Comparison of ENCODE assay signal across 9 cellular contexts in the genomic region with DNA sequence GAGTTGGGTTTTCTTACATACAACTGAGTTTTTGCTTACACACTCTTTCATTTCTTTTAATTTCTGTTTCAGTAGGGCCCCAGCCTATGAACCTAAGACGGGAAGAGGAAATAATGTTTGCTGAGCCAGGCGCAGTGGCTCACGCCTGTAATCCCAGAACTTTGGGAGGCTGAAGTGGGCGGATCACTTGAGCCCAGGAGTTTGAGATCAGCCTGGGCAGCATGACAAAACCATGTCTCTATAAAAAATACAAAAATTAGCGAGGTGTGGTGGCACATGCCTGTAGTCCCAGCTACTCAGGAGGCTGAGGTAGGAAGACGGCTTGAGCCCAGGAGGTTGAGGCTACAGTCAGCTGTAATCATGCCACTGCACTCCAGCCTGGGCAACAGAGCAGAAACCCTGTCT. TPM values are rescaled to one million over a fixed set of nuclear protein-coding genes. Genes with fewer than 3 reads are reported as not detected.
DNase-seq lines count a peak whose midpoint lies in the region; ATAC-seq and TF ChIP-seq lines count a peak whose summit lies in the region.
"Not testable (repeated sequence)": the region's sequence is repeated elsewhere in the genome, so short reads cannot be mapped to it uniquely, and the experiment has no call there.
"Had no signal": no experiment of that assay in that cellular context is flagged by ENCODE, and none has a peak within 500 bp of the region (broad histone marks: within the 10 kb centered on the region; RNA-seq: fewer than 3 reads in every experiment).

No MANE protein-coding gene starts in this region.

- not testable (repeated sequence) for H2AFZ ChIP-seq in MM.1S (ENCODE audit: low read length)

- ATAC-seq in GM21360 (IDR thresholded peaks at IDR 0.05; ENCODE audit: unreplicated experiment), result peak; percentile 33
- ATAC-seq in HG02973 (IDR thresholded peaks at IDR 0.05; ENCODE audit: unreplicated experiment), result peak; percentile 33
- peak; percentile 6 for ATAC-seq in stimulated activated naive CD8-positive, alpha-beta T cell treated with anti-CD3 and anti-CD28 coated beads, Interleukin-15, amount 100 ng/mL, for 72 hours

- TF ChIP-seq CTCF in MM.1S (IDR thresholded peaks at IDR 0.05; ENCODE audit: low read length); fibroblast of villous mesenchyme (IDR thresholded peaks at IDR 0.05; ENCODE audit: insufficient read depth, low read depth, low read length): not testable (repeated sequence)

- H3K27me3 ChIP-seq in MM.1S (replicated peaks; ENCODE audit: insufficient read depth, low read length), result not testable (repeated sequence)

- peak overlapping the region; percentile 84 for H3K27ac ChIP-seq in MM.1S (ENCODE audit: low read length)
- peak overlapping the region; percentile 73 for H3K27ac ChIP-seq in angular gyrus (ENCODE audit: low read depth, low read length)

- H3K4me3 ChIP-seq in MM.1S (ENCODE audit: low read length), result peak overlapping the region; percentile 42
- H3K4me3 ChIP-seq in fibroblast of villous mesenchyme (ENCODE audit: low read depth, low read length), result not testable (repeated sequence)

- H3K4me2 ChIP-seq in MM.1S (ENCODE audit: low read depth, low read length), result peak overlapping the region; percentile 74; the same call in 1 of the 2 replicates

- H3K4me3 Mint-ChIP-seq in stimulated activated naive CD8-positive, alpha-beta T cell treated with anti-CD3 and anti-CD28 coated beads, Interleukin-15, amount 100 ng/mL, for 72 hours, result peak overlapping the region in 1 of 2 donors; percentile 11

- H3K27ac Mint-ChIP-seq in stimulated activated naive CD8-positive, alpha-beta T cell treated with anti-CD3 and anti-CD28 coated beads, Interleukin-15, amount 100 ng/mL, for 72 hours, result not testable (repeated sequence)

- peaks cover 29% of the 10 kb centered on the region for H3K4me1 Mint-ChIP-seq in stimulated activated naive CD8-positive, alpha-beta T cell treated with anti-CD3 and anti-CD28 coated beads, Interleukin-15, amount 100 ng/mL, for 72 hours

- not testable (repeated sequence) for H4K20me1 ChIP-seq in MM.1S (ENCODE audit: insufficient read depth, low read length)

- not testable (repeated sequence) for H3K79me2 ChIP-seq in MM.1S (ENCODE audit: low read length)

- H3K4me1 ChIP-seq in MM.1S (ENCODE audit: low read length), result peaks cover 28% of the 10 kb centered on the region

- not testable (repeated sequence) for H3K9me3 Mint-ChIP-seq in stimulated activated naive CD8-positive, alpha-beta T cell treated with anti-CD3 and anti-CD28 coated beads, Interleukin-15, amount 100 ng/mL, for 72 hours

- not testable (repeated sequence) for H3K9me3 ChIP-seq in MM.1S (replicated peaks; ENCODE audit: insufficient read depth, low read length)

- not testable (repeated sequence) for H3K36me3 ChIP-seq in MM.1S (replicated peaks; ENCODE audit: insufficient read depth, low read length)

- peaks cover 22% of the 10 kb centered on the region for H3F3A ChIP-seq in MM.1S (ENCODE audit: insufficient read depth, low read length)

- peak overlapping the region; percentile 51; the same call in 1 of the 2 replicates for H3K9ac ChIP-seq in MM.1S (ENCODE audit: low read length)

- not testable (repeated sequence) for H3K9me2 ChIP-seq in MM.1S (replicated peaks; ENCODE audit: insufficient read depth, low read length)

- peak; percentile 58 for DNase-seq in EH (ENCODE audit: low read depth)
- DNase-seq in MM.1S, result peak; percentile 66
- DNase-seq in fibroblast of villous mesenchyme (ENCODE audit: low read depth), result peak; percentile 67
- peak; percentile 30 for DNase-seq in mucosa of gallbladder (ENCODE audit: low spot score)
- not testable (repeated sequence) for DNase-seq in stimulated activated naive CD8-positive, alpha-beta T cell treated with anti-CD3 and anti-CD28 coated beads, Interleukin-15, amount 100 ng/mL, for 72 hours

- H3K27me3 Mint-ChIP-seq in stimulated activated naive CD8-positive, alpha-beta T cell treated with anti-CD3 and anti-CD28 coated beads, Interleukin-15, amount 100 ng/mL, for 72 hours, result peaks cover 62% of the 10 kb centered on the region

RNA-seq across cellular contexts. Expression of gene IFIT3, which starts 23.1 kb away (rescaled TPM):
- 61.8 and 90.2 TPM in 2 replicates for total RNA-seq in fibroblast of villous mesenchyme
- total RNA-seq in mucosa of gallbladder, result 11.1 TPM

RNA-seq across cellular contexts. Expression of gene IFIT1B, which starts 26.9 kb away (rescaled TPM):
- under 0.01 TPM in 1 of 2 replicates, not detected in the other for total RNA-seq in fibroblast of villous mesenchyme
- total RNA-seq in mucosa of gallbladder, result not detected
- total RNA-seq: CD4-positive, CD25-positive, alpha-beta regulatory T cell had no signal

RNA-seq across cellular contexts. Expression of gene IFIT1, which starts 41.5 kb away (rescaled TPM):
- total RNA-seq in fibroblast of villous mesenchyme (32.9 and 70.8 TPM in 2 replicates), mucosa of gallbladder (14.4 TPM)

RNA-seq across cellular contexts. Expression of gene IFIT2, which starts 49.1 kb away (rescaled TPM):
- total RNA-seq in fibroblast of villous mesenchyme, result 10.3 and 22.9 TPM in 2 replicates
- total RNA-seq in mucosa of gallbladder, result 11.8 TPM
